8 cellular contexts compared by ENCODE assay signal in genomic region chr9:35553670-35554543, GRCh38. TPM values are rescaled to one million over a fixed set of nuclear protein-coding genes. Genes with fewer than 3 reads are reported as not detected.
A peak's percentile ranks its signal among the peaks of the same experiment; 100 is the strongest.
DNase-seq lines count a peak whose midpoint lies in the region; ATAC-seq, FAIRE-seq and TF ChIP-seq lines count a peak whose summit lies in the region.

No MANE protein-coding gene starts in this region.

- H3K4me3 Mint-ChIP-seq in activated CD4-positive, alpha-beta T cell treated with anti-CD3 and anti-CD28 coated beads, Interleukin-2, amount 10 ng/mL, durations not matched to agents 24 days and 14 days = no peak overlapping the region
- H3K4me3 Mint-ChIP-seq in nephron = no peak overlapping the region
- no peak overlapping the region for H3K4me3 Mint-ChIP-seq in type B pancreatic cell

- DNase-seq in GM12864 (ENCODE audit: low read depth) (no peak), NCI-H2196 treated with DMSO at 0.1 percent for 48 hours (lab: John Stamatoyannopoulos, UW; ENCODE audit: unreplicated experiment) (peak; percentile 46), fibroblast of pulmonary artery (ENCODE audit: low read depth) (peak; percentile 87), type B pancreatic cell (ENCODE audit: extremely low spot score, unreplicated experiment) (no peak)
- peak; percentile 83 for DNase-seq in activated CD4-positive, alpha-beta T cell treated with anti-CD3 and anti-CD28 coated beads, Interleukin-2, amount 10 ng/mL, durations not matched to agents 24 days and 14 days

- H3K4me3 ChIP-seq in GM12864 (ENCODE audit: low read depth, low read length) = no peak overlapping the region
- H3K4me3 ChIP-seq in fibroblast of pulmonary artery (replicated peaks; ENCODE audit: low read depth, low read length) = no peak overlapping the region

- no peaks in the 10 kb centered on the region for H3K9me3 Mint-ChIP-seq in activated CD4-positive, alpha-beta T cell treated with anti-CD3 and anti-CD28 coated beads, Interleukin-2, amount 10 ng/mL, durations not matched to agents 24 days and 14 days
- H3K9me3 Mint-ChIP-seq in nephron = no peaks in the 10 kb centered on the region
- H3K9me3 Mint-ChIP-seq in type B pancreatic cell = no peaks in the 10 kb centered on the region

- H3K36me3 Mint-ChIP-seq in activated CD4-positive, alpha-beta T cell treated with anti-CD3 and anti-CD28 coated beads, Interleukin-2, amount 10 ng/mL, durations not matched to agents 24 days and 14 days (ENCODE audit: low read depth) = no peaks in the 10 kb centered on the region
- H3K36me3 Mint-ChIP-seq in nephron (ENCODE audit: low read depth) = peaks cover 41% of the 10 kb centered on the region
- peaks cover 9% of the 10 kb centered on the region for H3K36me3 Mint-ChIP-seq in type B pancreatic cell

- H3K4me1 Mint-ChIP-seq in activated CD4-positive, alpha-beta T cell treated with anti-CD3 and anti-CD28 coated beads, Interleukin-2, amount 10 ng/mL, durations not matched to agents 24 days and 14 days = no peaks in the 10 kb centered on the region
- H3K4me1 Mint-ChIP-seq in nephron (peaks cover 14% of the 10 kb centered on the region), type B pancreatic cell (ENCODE audit: unreplicated experiment) (no peaks in the 10 kb centered on the region)

- no peak overlapping the region for H3K27ac Mint-ChIP-seq in activated CD4-positive, alpha-beta T cell treated with anti-CD3 and anti-CD28 coated beads, Interleukin-2, amount 10 ng/mL, durations not matched to agents 24 days and 14 days
- H3K27ac Mint-ChIP-seq in nephron (no peak overlapping the region), type B pancreatic cell (no peak overlapping the region)

- peak; percentile 69 for TF ChIP-seq CTCF in GM12864 (IDR thresholded peaks at IDR 0.05; ENCODE audit: low read depth, low read length, missing control alignments)
- peak; percentile 86 for TF ChIP-seq CTCF in fibroblast of pulmonary artery (IDR thresholded peaks at IDR 0.05; ENCODE audit: low read length, missing control alignments)
- TF ChIP-seq CTCF in nephron (IDR thresholded peaks at IDR 0.05; ENCODE audit: unreplicated experiment in 3 of 3) = peak; percentile 77 to 89 (median 79)
- peak; percentile 91 for TF ChIP-seq CTCF in type B pancreatic cell (conservative IDR thresholded peaks at IDR 0.05)

- H3K27me3 Mint-ChIP-seq in activated CD4-positive, alpha-beta T cell treated with anti-CD3 and anti-CD28 coated beads, Interleukin-2, amount 10 ng/mL, durations not matched to agents 24 days and 14 days = no peaks in the 10 kb centered on the region
- H3K27me3 Mint-ChIP-seq in nephron (ENCODE audit: low read depth) (no peaks in the 10 kb centered on the region), type B pancreatic cell (no peaks in the 10 kb centered on the region)

- intact Hi-C loops in activated CD4-positive, alpha-beta T cell treated with anti-CD3 and anti-CD28 coated beads, Interleukin-2, amount 10 ng/mL, durations not matched to agents 24 days and 14 days (cut with micrococcal nuclease) = loop anchor here (1.0 kb wide), 2 partner anchors 73 to 438 kb away; no protein-coding TSS in a partner anchor

- ATAC-seq in HG02870 (IDR thresholded peaks at IDR 0.05; ENCODE audit: unreplicated experiment) = no peak

- FAIRE-seq in A204.1 (lab: Jason Lieb, UNC) = peak; percentile 94

RNA-seq across cellular contexts. Expression of gene TESK1, which starts 51.2 kb away (rescaled TPM):
- 48.7 and 52.9 TPM in 2 replicates for total RNA-seq in activated CD4-positive, alpha-beta T cell treated with anti-CD3 and anti-CD28 coated beads, Interleukin-2, amount 10 ng/mL, durations not matched to agents 24 days and 14 days
- total RNA-seq in type B pancreatic cell (ENCODE audit: low replicate concordance) = 30.6 and 42.4 TPM in 2 replicates

Comparison
In these comparisons a context has a peak if more than half of its experiments do, and no peak if none do; other contexts are left out.
1. DNase-seq: peak in NCI-H2196 treated with DMSO at 0.1 percent for 48 hours (single experiment), activated CD4-positive, alpha-beta T cell treated with anti-CD3 and anti-CD28 coated beads, Interleukin-2, amount 10 ng/mL, durations not matched to agents 24 days and 14 days (single experiment) and fibroblast of pulmonary artery (single experiment); none in GM12864 (single experiment) and type B pancreatic cell (single experiment).
2. Peak in every context shown above with its lines, with median percentiles within 50 percentile points of each other: CTCF ChIP-seq.